ENCODE assay signal across 1 cellular context in genomic region chr10:1434912-1435692, GRCh38.
TF ChIP-seq lines count a peak whose summit lies in the region.

No MANE protein-coding gene starts in this region.

TF ChIP-seq in H1, 55 proteins besides CTCF, POLR2A, EP300 and RAD21 (continued from another document):
- no peak for TF ChIP-seq CHD1 (IDR thresholded peaks at IDR 0.05; ENCODE audit: low read depth, low read length)
- no peak for TF ChIP-seq CHD2 (IDR thresholded peaks at IDR 0.05; ENCODE audit: low read length)
- no peak for TF ChIP-seq CBX5 (IDR thresholded peaks at IDR 0.05; ENCODE audit: low read depth, low read length)
- no peak for TF ChIP-seq ATF2 (IDR thresholded peaks at IDR 0.05; ENCODE audit: low read length)
- no peak for TF ChIP-seq NRF1 (IDR thresholded peaks at IDR 0.05; ENCODE audit: low read depth, low read length)
- no peak for TF ChIP-seq BCL11A (IDR thresholded peaks at IDR 0.05; ENCODE audit: low read depth in 2 of 2, low read length in 2 of 2)
- TF ChIP-seq RBBP5 (IDR thresholded peaks at IDR 0.05; ENCODE audit: borderline replicate concordance, low read depth, low read length) = no peak
